ENCODE assay signal across 12 cellular contexts in genomic region chr5:14806452-14806851, GRCh38.
DNase-seq lines count a peak whose midpoint lies in the region; TF ChIP-seq lines count a peak whose summit lies in the region.
"Had no signal": no experiment of that assay in that cellular context is flagged by ENCODE, and none has a peak within 500 bp of the region (broad histone marks: within the 10 kb centered on the region; RNA-seq: fewer than 3 reads in every experiment).

No MANE protein-coding gene starts in this region.

- H3K27me3 ChIP-seq in skeletal muscle tissue (ENCODE audit: control insufficient read depth in 3 of 3, insufficient read depth in 3 of 3, low read length in 3 of 3) (no peaks in the 10 kb centered on the region), colonic mucosa (no peaks in the 10 kb centered on the region), uterus (no peaks in the 10 kb centered on the region)

- H3K4me3 ChIP-seq in skeletal muscle tissue (ENCODE audit: low read length in 3 of 3) = no peak overlapping the region
- H3K4me3 ChIP-seq in colonic mucosa = no peak overlapping the region
- no peak overlapping the region for H3K4me3 ChIP-seq in uterus

- TF ChIP-seq POLR2A in uterus (IDR thresholded peaks at IDR 0.05) = no peak

- no peak for TF ChIP-seq CTCF in colonic mucosa (IDR thresholded peaks at IDR 0.05)
- no peak for TF ChIP-seq CTCF in uterus (IDR thresholded peaks at IDR 0.05)

- peak overlapping the region in 1 of 3 donors; percentile 15 for H3K9ac ChIP-seq in skeletal muscle tissue (ENCODE audit: low read depth in 1 of 3, low read length in 3 of 3)
- no peak overlapping the region for H3K9ac ChIP-seq in colonic mucosa (ENCODE audit: low read depth in 2 of 2, low read length in 2 of 2)

- H3K36me3 ChIP-seq in skeletal muscle tissue (ENCODE audit: control insufficient read depth in 3 of 3, insufficient read depth in 3 of 3, low read length in 3 of 3) = peaks cover 0 to 5% (median 4%) of the 10 kb centered on the region in 3 donors
- H3K36me3 ChIP-seq in colonic mucosa = no peaks in the 10 kb centered on the region
- no peaks in the 10 kb centered on the region for H3K36me3 ChIP-seq in uterus

- H3K4me1 ChIP-seq in skeletal muscle tissue (ENCODE audit: control insufficient read depth in 3 of 3, insufficient read depth in 3 of 3, low read length in 3 of 3) = peaks cover 22 to 33% (median 23%) of the 10 kb centered on the region in 3 donors
- H3K4me1 ChIP-seq in colonic mucosa = no peaks in the 10 kb centered on the region
- no peaks in the 10 kb centered on the region for H3K4me1 ChIP-seq in uterus

- intact Hi-C loops in colonic mucosa (cut with DNase I) (no loop called here), uterus (cut with DNase I; ENCODE audit: low total_unique reads) (no loop called here)

- DNase-seq in GOT3 (lab: John Stamatoyannopoulos, UW) (peak; percentile 12), brain pericyte (ENCODE audit: low read depth, low spot score) (peak; percentile 96), iris pigment epithelial cell (ENCODE audit: low read depth) (peak; percentile 92), colonic mucosa (no peak), uterus (no peak), DMS 273 treated with DMSO at 0.1 percent for 48 hours (lab: John Stamatoyannopoulos, UW) (no peak)
- DNase-seq in activated CD4-positive, alpha-beta T cell treated with anti-CD3 and anti-CD28 coated beads for 48 hours = no peak
- DNase-seq: activated CD4-positive, alpha-beta T cell treated with anti-CD3 and anti-CD28 coated beads, Interleukin-2, amount 50 U/mL, for 1 hour; activated naive CD4-positive, alpha-beta T cell treated with anti-CD3 and anti-CD28 coated beads for 36 hours; NCI-H2081 treated with DMSO at 0.1 percent for 48 hours; stimulated activated naive CD8-positive, alpha-beta T cell treated with anti-CD3 and anti-CD28 coated beads, Interleukin-15, Interleukin-2, amounts not matched to agents 100 U/mL and 50 U/mL, for 24 hours had no signal

- no peaks in the 10 kb centered on the region for H3K9me3 ChIP-seq in skeletal muscle tissue (ENCODE audit: control insufficient read depth in 3 of 3, low read length in 3 of 3)
- no peaks in the 10 kb centered on the region for H3K9me3 ChIP-seq in colonic mucosa
- H3K9me3 ChIP-seq in uterus = no peaks in the 10 kb centered on the region

- peak overlapping the region; percentile 32 for H3K27ac ChIP-seq in skeletal muscle tissue (ENCODE audit: low read depth, low read length)
- no peak overlapping the region for H3K27ac ChIP-seq in colonic mucosa
- no peak overlapping the region for H3K27ac ChIP-seq in uterus

Comparison
In these comparisons a context has a peak if more than half of its experiments do, and no peak if none do; other contexts are left out.
1. DNase-seq: peak in GOT3 (single experiment), brain pericyte (single experiment) and iris pigment epithelial cell (single experiment); none in colonic mucosa (single experiment), activated CD4-positive, alpha-beta T cell treated with anti-CD3 and anti-CD28 coated beads for 48 hours (single experiment), uterus (0 of 2) and DMS 273 treated with DMSO at 0.1 percent for 48 hours (single experiment).